21 cellular contexts compared by ENCODE assay signal in genomic region chr2:50098242-50098641, GRCh38.
"Had no signal": no experiment of that assay in that cellular context is flagged by ENCODE, and none has a peak within 500 bp of the region (broad histone marks: within the 10 kb centered on the region; RNA-seq: fewer than 3 reads in every experiment).

No MANE protein-coding gene starts in this region.

- H3K4me3 ChIP-seq: K562 had no signal

- FAIRE-seq: HepG2, K562 had no signal

- ATAC-seq: K562, Panc1, T-cell had no signal

- H3K9me2 ChIP-seq: SK-N-SH had no signal

- H3K27ac ChIP-seq: KMS-11, RWPE1 had no signal

- DNase-seq: IMR-90, Kasumi-1, MM.1S, NCI-H1092 treated with DMSO at 0.1 percent for 48 hours, NCI-H1436, NCI-H187, NCI-H2029 treated with DMSO at 0.1 percent for 48 hours, NCI-H2171 treated with DMSO at 0.1 percent for 48 hours, NCI-H345, NCI-H446 treated with DMSO at 0.1 percent for 48 hours, NCI-H510A treated with DMSO at 0.1 percent for 48 hours, NCI-H774, SHP77, SK-N-SH, SW 1271, T-cell had no signal

- H3K9me3 ChIP-seq: SK-N-SH had no signal

- H3K4me2 ChIP-seq: KMS-11, SK-N-SH had no signal
